11 cellular contexts compared by ENCODE assay signal in the genomic region with DNA sequence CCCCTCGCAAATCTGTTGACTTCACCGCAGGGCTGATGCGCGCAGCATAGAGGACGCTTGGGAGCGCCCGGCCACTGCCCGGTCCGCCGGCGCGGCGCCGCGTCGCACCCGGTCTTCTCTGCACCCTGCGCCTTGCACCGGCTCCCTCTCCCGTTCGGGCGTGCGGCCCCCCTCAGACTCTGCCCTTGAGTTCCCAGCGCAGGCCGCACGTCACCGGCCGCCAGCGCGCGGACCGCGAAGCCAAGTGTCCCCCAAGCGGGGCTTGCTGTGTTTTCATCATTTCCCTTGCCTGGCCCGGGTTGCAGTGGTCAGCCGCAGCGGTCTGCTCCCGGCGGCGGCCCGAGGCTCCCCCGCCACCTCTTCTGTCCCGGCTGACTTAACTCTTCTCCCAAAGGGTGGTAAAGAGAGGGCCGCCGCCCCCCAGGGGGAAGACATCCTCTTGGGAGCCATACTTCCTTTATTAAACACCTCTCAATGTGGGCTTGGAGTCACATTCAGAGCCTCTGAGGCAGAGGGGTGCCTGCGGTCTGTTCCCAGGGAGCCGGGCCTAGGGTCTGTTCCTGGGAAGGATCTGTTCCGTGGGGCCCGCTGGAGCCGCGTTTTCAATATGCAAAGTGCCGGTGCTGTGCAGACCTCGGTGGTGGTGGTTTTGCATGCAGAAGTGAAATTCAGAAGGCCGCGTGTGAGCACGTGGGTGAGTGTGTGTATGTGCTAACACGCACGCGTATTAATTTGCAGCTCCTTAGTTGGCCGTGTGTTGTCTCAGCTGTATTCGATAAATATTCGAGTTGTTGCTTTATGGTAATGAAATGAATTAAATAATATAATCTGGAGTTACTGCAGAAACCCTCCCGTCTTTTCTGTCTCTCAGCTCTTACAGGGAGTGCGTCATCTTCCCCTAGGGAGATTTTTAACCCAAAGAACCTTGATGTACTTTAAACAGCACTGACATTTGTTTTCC. TPM values are rescaled to one million over a fixed set of nuclear protein-coding genes. Genes with fewer than 3 reads are reported as not detected.
DNase-seq lines count a peak whose midpoint lies in the region; ATAC-seq and TF ChIP-seq lines count a peak whose summit lies in the region.
"Had no signal": no experiment of that assay in that cellular context is flagged by ENCODE, and none has a peak within 500 bp of the region (broad histone marks: within the 10 kb centered on the region; RNA-seq: fewer than 3 reads in every experiment).

No MANE protein-coding gene starts in this region.

- H3K4me1 ChIP-seq in ACC112 (ENCODE audit: control insufficient read depth, insufficient read depth, low read length, unreplicated experiment) (peaks cover 15% of the 10 kb centered on the region), ascending aorta (peaks cover 0 to 52% of the 10 kb centered on the region in 2 donors), heart left ventricle (peaks cover 0 to 69% (median 25%) of the 10 kb centered on the region in 12 donors), osteoblast (ENCODE audit: insufficient read depth, low read length) (no peaks in the 10 kb centered on the region)

- H2AFZ ChIP-seq in ACC112 (ENCODE audit: low read length, unreplicated experiment) = peak overlapping the region; percentile 60
- H2AFZ ChIP-seq in osteoblast (ENCODE audit: low read length) = no peak overlapping the region

- TF ChIP-seq CTCF in ascending aorta (IDR thresholded peaks at IDR 0.05) (peak in 1 of 3 experiments; percentile 25), heart left ventricle (IDR thresholded peaks at IDR 0.05) (no peak), osteoblast (IDR thresholded peaks at IDR 0.05; ENCODE audit: extremely low read depth, low read depth, low read length) (no peak)

- H3K4me3 ChIP-seq in ACC112 (ENCODE audit: low read depth, low read length) = peak overlapping the region; percentile 79
- H3K4me3 ChIP-seq in ascending aorta = peak overlapping the region; percentile 47 to 67
- H3K4me3 ChIP-seq in heart left ventricle = peak overlapping the region in 11 of 12 donors; percentile 16 to 56 (median 40)
- H3K4me3 ChIP-seq in osteoblast (ENCODE audit: insufficient read depth, low read length) = no peak overlapping the region
- H3K4me3 ChIP-seq: A549 had no signal

- peaks cover 3% of the 10 kb centered on the region for H3K79me2 ChIP-seq in ACC112 (ENCODE audit: control insufficient read depth, insufficient read depth, low read length, unreplicated experiment)
- no peaks in the 10 kb centered on the region for H3K79me2 ChIP-seq in osteoblast (ENCODE audit: insufficient read depth, low read length)

- no peaks in the 10 kb centered on the region for H3K27me3 ChIP-seq in ACC112 (ENCODE audit: insufficient read depth, low read length)
- no peaks in the 10 kb centered on the region for H3K27me3 ChIP-seq in ascending aorta
- no peaks in the 10 kb centered on the region for H3K27me3 ChIP-seq in heart left ventricle
- no peaks in the 10 kb centered on the region for H3K27me3 ChIP-seq in osteoblast (ENCODE audit: insufficient read depth, low read length)

- 0 out of 2 replicates have a peak, but pooled peaks cover 5% of the 10 kb centered on the region for H3K36me3 ChIP-seq in ACC112 (ENCODE audit: insufficient read depth, low read length)
- no peaks in the 10 kb centered on the region for H3K36me3 ChIP-seq in ascending aorta
- peaks cover 0 to 18% (median 3%) of the 10 kb centered on the region in 9 donors for H3K36me3 ChIP-seq in heart left ventricle
- no peaks in the 10 kb centered on the region for H3K36me3 ChIP-seq in osteoblast (ENCODE audit: insufficient read depth, low read length)

- intact Hi-C loops in ascending aorta (cut with DNase I) = loop anchor here (2.0 to 5.0 kb wide), 3 partner anchors 18 to 211 kb away; a partner anchor contains a TSS
- intact Hi-C loops in heart left ventricle (cut with DNase I) = no loop called here

- 26 to 43% (median 36%) methylated on average over 43 to 64 of the region's 64 CpGs for WGBS in heart left ventricle, 4 donors

- peak overlapping the region; percentile 11 for H3K4me2 ChIP-seq in osteoblast (ENCODE audit: insufficient read depth, low read length)
- H3K4me2 ChIP-seq: A549 had no signal

- ATAC-seq in heart left ventricle (peak; percentile 47 to 85 (median 78)), SK-N-SH treated with all-trans-retinoic acid at 6 μM for 48 hours (no peak)
- ATAC-seq: A549 had no signal

- H3K9me3 ChIP-seq in ascending aorta (no peaks in the 10 kb centered on the region), heart left ventricle (no peaks in the 10 kb centered on the region), osteoblast (ENCODE audit: low read depth, low read length) (no peaks in the 10 kb centered on the region)
- H3K9me3 ChIP-seq: A549 had no signal

- peak overlapping the region; percentile 74 for H3K27ac ChIP-seq in ACC112 (ENCODE audit: low read depth, low read length)
- peak overlapping the region; percentile 74 to 84 for H3K27ac ChIP-seq in ascending aorta
- H3K27ac ChIP-seq in heart left ventricle = peak overlapping the region; percentile 2 to 82 (median 54)
- no peak overlapping the region for H3K27ac ChIP-seq in osteoblast (ENCODE audit: low read depth, low read length)
- H3K27ac ChIP-seq: A549 had no signal

- H4K20me1 ChIP-seq in osteoblast (ENCODE audit: insufficient read depth, low read length) = no peaks in the 10 kb centered on the region

- no peak for TF ChIP-seq POLR2A in heart left ventricle (IDR thresholded peaks at IDR 0.05)

- DNase-seq in ascending aorta (ENCODE audit: low spot score in 2 of 2) (peak in 1 of 2 donors; percentile 69), heart left ventricle (peak; percentile 37 to 73 (median 49)), osteoblast (ENCODE audit: insufficient read length, low spot score, missing footprints) (no peak), NCI-H2029 (lab: John Stamatoyannopoulos, UW) (no peak), NCI-H1436 (lab: John Stamatoyannopoulos, UW) (no peak)
- DNase-seq in activated CD8-positive, alpha-beta memory T cell treated with anti-CD3 and anti-CD28 coated beads, Interleukin-2, amount 50 U/mL, for 48 hours = no peak
- DNase-seq: cortex of kidney, NCI-H1105 had no signal

TF ChIP-seq in SK-N-SH treated with all-trans-retinoic acid at 6 μM for 48 hours, 23 proteins besides CTCF, POLR2A, EP300 and RAD21:
- TF ChIP-seq, protein P1, sequence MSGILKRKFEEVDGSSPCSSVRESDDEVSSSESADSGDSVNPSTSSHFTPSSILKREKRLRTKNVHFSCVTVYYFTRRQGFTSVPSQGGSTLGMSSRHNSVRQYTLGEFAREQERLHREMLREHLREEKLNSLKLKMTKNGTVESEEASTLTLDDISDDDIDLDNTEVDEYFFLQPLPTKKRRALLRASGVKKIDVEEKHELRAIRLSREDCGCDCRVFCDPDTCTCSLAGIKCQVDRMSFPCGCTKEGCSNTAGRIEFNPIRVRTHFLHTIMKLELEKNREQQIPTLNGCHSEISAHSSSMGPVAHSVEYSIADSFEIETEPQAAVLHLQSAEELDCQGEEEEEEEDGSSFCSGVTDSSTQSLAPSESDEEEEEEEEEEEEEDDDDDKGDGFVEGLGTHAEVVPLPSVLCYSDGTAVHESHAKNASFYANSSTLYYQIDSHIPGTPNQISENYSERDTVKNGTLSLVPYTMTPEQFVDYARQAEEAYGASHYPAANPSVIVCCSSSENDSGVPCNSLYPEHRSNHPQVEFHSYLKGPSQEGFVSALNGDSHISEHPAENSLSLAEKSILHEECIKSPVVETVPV (CRISPR knock-in tag; IDR thresholded peaks at IDR 0.05) = no peak
- TF ChIP-seq SNAI2 (CRISPR knock-in tag; IDR thresholded peaks at IDR 0.05) (no peak), TCF4 (CRISPR knock-in tag; IDR thresholded peaks at IDR 0.05; ENCODE audit: borderline replicate concordance) (no peak), ZNF8 (CRISPR knock-in tag; IDR thresholded peaks at IDR 0.05) (no peak), GLIS3 (CRISPR knock-in tag; IDR thresholded peaks at IDR 0.05) (no peak), ZFP3 (CRISPR knock-in tag; IDR thresholded peaks at IDR 0.05) (no peak)

RNA-seq across cellular contexts. Expression of a gene that starts 17.6 kb away (rescaled TPM):
- total RNA-seq in ascending aorta (37.4 TPM), heart left ventricle (10 to 100 TPM; 24.0 to 78.2 (median 59.8) TPM), osteoblast (10.1 and 15.3 TPM in 2 replicates)
- 10 to 100 TPM; 15.2 to 28.7 TPM for polyA plus RNA-seq in heart left ventricle

Comparison
In these comparisons a context has a peak if more than half of its experiments do, and no peak if none do; other contexts are left out.
1. DNase-seq: peak in heart left ventricle (5 of 5); none in osteoblast (single experiment), NCI-H2029 (single experiment), NCI-H1436 (single experiment) and activated CD8-positive, alpha-beta memory T cell treated with anti-CD3 and anti-CD28 coated beads, Interleukin-2, amount 50 U/mL, for 48 hours (single experiment).